8 cellular contexts compared by ENCODE assay signal in the genomic region with DNA sequence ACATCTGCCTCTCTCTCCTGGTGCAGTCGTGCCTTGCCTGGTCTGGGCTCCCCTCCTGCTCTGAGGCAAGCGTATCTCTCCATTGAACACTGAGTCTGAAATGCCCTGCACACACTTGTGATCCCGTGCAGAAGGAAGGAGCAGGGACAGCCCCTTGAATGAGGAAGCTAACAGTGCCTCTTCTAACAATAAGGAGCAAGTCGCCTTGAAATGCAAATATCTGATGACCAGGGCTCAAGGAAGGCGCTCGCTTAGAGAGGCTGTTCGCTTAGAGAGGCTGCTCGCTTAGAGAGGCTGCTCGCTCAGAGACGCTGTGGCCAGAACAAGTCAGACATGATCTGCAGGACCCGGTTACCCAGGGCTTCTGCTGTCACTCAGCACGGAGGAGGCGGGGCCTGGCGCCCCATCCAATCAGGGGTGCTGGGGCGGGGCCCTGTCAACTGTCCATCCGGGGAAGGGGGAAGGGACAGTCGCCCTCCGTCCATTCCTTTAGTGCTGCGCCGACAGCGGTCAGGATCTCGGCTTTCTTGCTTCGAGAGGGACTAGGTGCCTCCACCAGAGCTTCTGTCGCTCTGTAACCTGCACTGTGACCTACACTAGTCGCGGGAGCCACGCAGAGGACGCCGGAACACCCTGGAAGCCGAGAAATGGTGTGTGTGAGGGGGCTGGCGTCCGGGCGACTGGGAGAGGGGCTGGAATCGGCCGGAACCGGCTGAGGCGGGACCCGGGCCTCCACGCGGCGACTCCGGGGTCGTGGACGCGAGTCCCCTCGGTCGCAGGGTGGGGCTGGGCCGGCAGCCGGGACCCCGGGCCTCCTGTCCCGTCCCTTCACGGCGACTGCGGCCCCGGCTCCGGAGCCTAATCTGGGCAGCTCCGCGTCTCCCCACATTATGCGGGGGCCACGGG. TPM values are rescaled to one million over a fixed set of nuclear protein-coding genes. Genes with fewer than 3 reads are reported as not detected.
DNase-seq lines count a peak whose midpoint lies in the region; ATAC-seq and TF ChIP-seq lines count a peak whose summit lies in the region.

TSS of gene ZNF440 (plus strand) at position 473 of the 906 bp plus-strand sequence. CDS start at position 648, 175 bp downstream.

- peak within 1 kb of the TSS; percentile 92 for H2AFZ ChIP-seq in Loucy (ENCODE audit: low read length)

- H3K9me2 ChIP-seq in Loucy (replicated peaks; ENCODE audit: low read depth, low read length), result no peaks in the 10 kb centered on the region

- peak; percentile 99 for ATAC-seq in omental fat pad (ENCODE audit: low FRiP score)

- H3K4me1 ChIP-seq in Loucy (ENCODE audit: insufficient read depth, low read length, poor library complexity, severe bottlenecking) (peaks cover 11% of the 10 kb centered on the region), testis (no peaks in the 10 kb centered on the region)

- peak within 1 kb of the TSS; percentile 86 for H3K27ac ChIP-seq in testis

- no peaks in the 10 kb centered on the region for H3K36me3 ChIP-seq in Loucy (ENCODE audit: insufficient read depth, low read length)
- H3K36me3 ChIP-seq in testis (ENCODE audit: low read depth, missing control alignments), result no peaks in the 10 kb centered on the region

- peaks cover 15% of the 10 kb centered on the region for H3K79me2 ChIP-seq in Loucy (ENCODE audit: insufficient read depth, low read length)

- peak; percentile 95 for DNase-seq in ELR (ENCODE audit: low read depth)
- peak; percentile 82 for DNase-seq in H4 (ENCODE audit: low spot score)
- DNase-seq in SK-N-DZ (ENCODE audit: low spot score), result peak; percentile 94
- peak; percentile 90 for DNase-seq in activated naive CD4-positive, alpha-beta T cell treated with anti-CD3 and anti-CD28 coated beads, Interleukin-2, amount 50 U/mL, for 16 hours
- peak; percentile 94 for DNase-seq in glomerular visceral epithelial cell (ENCODE audit: extremely low spot score)
- DNase-seq in omental fat pad (ENCODE audit: low spot score), result peak; percentile 89
- DNase-seq in testis, result peak; percentile 98

- no peaks in the 10 kb centered on the region for H3K9me3 ChIP-seq in Loucy (ENCODE audit: insufficient read depth, low read depth, low read length)
- H3K9me3 ChIP-seq in testis, result no peaks in the 10 kb centered on the region

- 0% methylated on average over 13 to 56 of the region's 60 CpGs for WGBS in testis, 2 donors

- TF ChIP-seq CTCF in Loucy (conservative IDR thresholded peaks at IDR 0.05; ENCODE audit: low read length) (no peak), omental fat pad (IDR thresholded peaks at IDR 0.05) (no peak), testis (IDR thresholded peaks at IDR 0.05) (no peak)

- H4K20me1 ChIP-seq in Loucy (ENCODE audit: insufficient read depth, low read length, poor library complexity, severe bottlenecking), result no peaks in the 10 kb centered on the region

- H3K9ac ChIP-seq in Loucy (ENCODE audit: low read depth, low read length, poor library complexity, severe bottlenecking), result peak within 1 kb of the TSS; percentile 85

- intact Hi-C loops in testis (cut with DNase I; ENCODE audit: low total_unique reads), result no loop called here

- no peaks in the 10 kb centered on the region for H3F3A ChIP-seq in Loucy (ENCODE audit: low read depth)

- peak; percentile 63 for TF ChIP-seq POLR2A in testis (IDR thresholded peaks at IDR 0.05)

- no peaks in the 10 kb centered on the region for H3K27me3 ChIP-seq in Loucy (ENCODE audit: insufficient read depth, low read length, poor library complexity, severe bottlenecking)
- H3K27me3 ChIP-seq in testis, result no peaks in the 10 kb centered on the region

- peak within 1 kb of the TSS; percentile 89 for H3K4me2 ChIP-seq in Loucy (ENCODE audit: low read depth, low read length, poor library complexity, severe bottlenecking)

- peak within 1 kb of the TSS; percentile 78 for H3K4me3 ChIP-seq in Loucy (ENCODE audit: low read length, poor library complexity, severe bottlenecking)
- H3K4me3 ChIP-seq in testis, result peak within 1 kb of the TSS; percentile 96 to 98

RNA-seq across cellular contexts. Expression of gene ZNF440, which starts in this region (rescaled TPM):
- total RNA-seq in H4 (2014; rRNA removed; shearing (Covaris generic)), result 5.5 and 6.2 TPM in 2 replicates
- 5.2 and 7.9 TPM in 2 replicates for polyA plus RNA-seq in SK-N-DZ (2014; cell fraction: cytosol; rRNA removed)
- 4.2 and 14.0 TPM in 2 replicates for polyA plus RNA-seq in SK-N-DZ (2014; cell fraction: nucleus; rRNA removed)
- total RNA-seq in omental fat pad (10 to 100 TPM in 2 of 4 donors, 1 to 10 TPM in 2; 7.1 to 13.9 (median 9.2) TPM), testis (10 to 100 TPM; 14.1 to 16.7 TPM)
- 11.3 TPM for polyA plus RNA-seq in testis (ENCODE audit: insufficient read depth, low read depth, low replicate concordance)

Comparison
In these comparisons a context has a peak if more than half of its experiments do, and no peak if none do; other contexts are left out.
1. Peak in every context shown above with its lines: DNase-seq, ATAC-seq, H3K4me3 ChIP-seq and H3K27ac ChIP-seq.